8 cellular contexts compared by ENCODE assay signal in genomic region chr16:2473999-2474876, GRCh38. TPM values are rescaled to one million over a fixed set of nuclear protein-coding genes. Genes with fewer than 3 reads are reported as not detected.
DNase-seq lines count a peak whose midpoint lies in the region; ATAC-seq and TF ChIP-seq lines count a peak whose summit lies in the region.

No MANE protein-coding gene starts in this region.

- TF ChIP-seq CTCF in A673 (conservative IDR thresholded peaks at IDR 0.05; ENCODE audit: low read depth, low read length) = peak; percentile 36; the same call in 1 of the 2 replicates
- peak; percentile 38; the same call in 1 of the 2 replicates for TF ChIP-seq CTCF in KMS-11 (conservative IDR thresholded peaks at IDR 0.05; ENCODE audit: low read depth, low read length)
- TF ChIP-seq CTCF in VCaP (conservative IDR thresholded peaks at IDR 0.05) = peak; percentile 51

- peaks cover 7% of the 10 kb centered on the region; the same call in 1 of the 2 replicates for H3K79me2 ChIP-seq in KMS-11 (ENCODE audit: insufficient read depth, low read depth)

- CTCF ChIA-PET in A673 (lab: Charles Lee) = interaction anchor here (0.6 to 0.7 kb wide), 2 partner anchors 27 to 692 kb away, joined by 3 to 12 read pairs; partner anchors contain the start of gene NUBP2

- H3K27ac ChIP-seq in A673 (ENCODE audit: low read depth, low read length, poor library complexity, severe bottlenecking) (peak overlapping the region; percentile 88), KMS-11 (peak overlapping the region; percentile 70), VCaP (peak overlapping the region; percentile 81)

- no peaks in the 10 kb centered on the region for H4K20me1 ChIP-seq in KMS-11 (ENCODE audit: insufficient read depth)

- H2AFZ ChIP-seq in KMS-11 (ENCODE audit: low read depth) = peak overlapping the region; percentile 90

- peak overlapping the region; percentile 91 for H3K9ac ChIP-seq in KMS-11

- H3K36me3 ChIP-seq in A673 (ENCODE audit: insufficient read depth, low read length, poor library complexity, severe bottlenecking) (no peaks in the 10 kb centered on the region), KMS-11 (ENCODE audit: insufficient read depth) (no peaks in the 10 kb centered on the region)

- ATAC-seq in GM18517 (IDR thresholded peaks at IDR 0.05; ENCODE audit: unreplicated experiment) (peak; percentile 29), HG02970 (IDR thresholded peaks at IDR 0.05; ENCODE audit: low FRiP score, unreplicated experiment) (no peak)

- DNase-seq in A673 (ENCODE audit: low spot score) (peak; percentile 70), cerebellum (ENCODE audit: low spot score) (peak; percentile 67), left kidney (ENCODE audit: low read depth, low spot score) (peak; percentile 73)
- DNase-seq in stimulated activated CD4-positive, alpha-beta T cell treated with anti-CD3 and anti-CD28 coated beads, Interleukin-4, amount 100 ng/mL, for 1 hour = peak; percentile 63

- H3K27me3 ChIP-seq in A673 (replicated peaks; ENCODE audit: insufficient read depth, low read depth, low read length, poor library complexity) (no peaks in the 10 kb centered on the region), KMS-11 (ENCODE audit: insufficient read depth, low read depth) (peaks cover 32% of the 10 kb centered on the region)

- H3K4me3 ChIP-seq in A673 (ENCODE audit: low read depth, low read length, poor library complexity, severe bottlenecking) = peak overlapping the region; percentile 87
- no peak overlapping the region for H3K4me3 ChIP-seq in KMS-11 (IDR thresholded peaks at IDR 0.05; ENCODE audit: insufficient read depth, low read depth, low read length)

- POLR2A ChIA-PET in A673 (lab: Charles Lee; ENCODE audit: low non-redundant PET) = interaction anchor here (0.5 kb wide), 1 partner anchor 39 kb away, joined by 3 read pairs; no protein-coding TSS in a partner anchor

- peak overlapping the region; percentile 95 for H3K4me2 ChIP-seq in KMS-11

- H3K4me1 ChIP-seq in A673 (ENCODE audit: insufficient read depth, low read length, poor library complexity, severe bottlenecking) = peaks cover 47% of the 10 kb centered on the region
- peaks cover 37% of the 10 kb centered on the region for H3K4me1 ChIP-seq in KMS-11 (ENCODE audit: low read depth, poor library complexity, severe bottlenecking)

- H3K9me3 ChIP-seq in A673 (ENCODE audit: low read depth, low read length, poor library complexity, severe bottlenecking) = no peaks in the 10 kb centered on the region

- intact Hi-C loops in A673 (cut with micrococcal nuclease; ENCODE audit: unreplicated experiment) = no loop called here

- no TSS peak for BruUV-seq in A673 (replicated peaks; lab: Mats Ljungman, UMichigan)

RNA-seq across cellular contexts. Expression of gene TBC1D24, which starts 0.7 kb away (rescaled TPM):
- total RNA-seq in A673 (2021) (24.2 and 27.1 TPM in 2 replicates), cerebellum (30.4 TPM)

RNA-seq across cellular contexts. Expression of gene NTN3, which starts 3.1 kb away (rescaled TPM):
- total RNA-seq in A673 (2021) = 1.6 and 2.9 TPM in 2 replicates
- 2.5 TPM for total RNA-seq in cerebellum

RNA-seq across cellular contexts. Expression of gene TEDC2, which starts 14.3 kb away (rescaled TPM):
- total RNA-seq in A673 (2021) = 48.5 and 51.9 TPM in 2 replicates
- 5.9 TPM for total RNA-seq in cerebellum

RNA-seq across cellular contexts. Expression of gene ATP6V0C, which starts 39.5 kb away (rescaled TPM):
- total RNA-seq in A673 (2021) = 231 and 252 TPM in 2 replicates
- 23.9 TPM for total RNA-seq in cerebellum

RNA-seq across cellular contexts. Expression of gene CCNF, which starts 45.0 kb away (rescaled TPM):
- total RNA-seq in A673 (2021) = 71.7 and 76.1 TPM in 2 replicates
- total RNA-seq in cerebellum = 11.1 TPM
